Comparison of ENCODE assay signal across 14 cellular contexts in genomic region chr1:155123801-155124200, GRCh38. TPM values are rescaled to one million over a fixed set of nuclear protein-coding genes. Genes with fewer than 3 reads are reported as not detected.
DNase-seq lines count a peak whose midpoint lies in the region; TF ChIP-seq lines count a peak whose summit lies in the region.
"Had no signal": no experiment of that assay in that cellular context is flagged by ENCODE, and none has a peak within 500 bp of the region (broad histone marks: within the 10 kb centered on the region; RNA-seq: fewer than 3 reads in every experiment).

No MANE protein-coding gene starts in this region.

- CTCF ChIA-PET in GM10248 (lab: Yijun Ruan, JAX), result interaction anchor here (0.8 to 1.6 kb wide), 2 partner anchors 11 to 26 kb away, joined by 3 to 4 read pairs; no protein-coding TSS in a partner anchor

- DNase-seq in dermis blood vessel endothelial cell (peak; percentile 81), lung microvascular endothelial cell (ENCODE audit: low read depth in 2 of 2) (peak; percentile 75 to 90), NCI-H1694 (lab: John Stamatoyannopoulos, UW) (no peak), GM10248 (ENCODE audit: extremely low spot score) (no peak), COR-L47 (lab: John Stamatoyannopoulos, UW) (no peak)
- DNase-seq: activated CD4-positive, CD25-positive, alpha-beta regulatory T cell; activated naive CD8-positive, alpha-beta T cell treated with anti-CD3 and anti-CD28 coated beads, Interleukin-2, amount 10 ng/mL, durations not matched to agents 7 days and 5 days; DMS79; effector CD8-positive, alpha-beta T cell; NCI-H446; SHP77; T-helper 17 cell had no signal

- TF ChIP-seq CTCF in C4-2B (conservative IDR thresholded peaks at IDR 0.05) (no peak), GM10248 (IDR thresholded peaks at IDR 0.05; ENCODE audit: control extremely low read depth, extremely low read depth, low read depth, missing control alignments) (no peak)

- POLR2A ChIA-PET in GM10248 (lab: Yijun Ruan, JAX), result no interaction called here

- H3K27ac ChIP-seq in C4-2B, result peak overlapping the region; percentile 95
- H3K27ac ChIP-seq: parathyroid adenoma had no signal

RNA-seq across cellular contexts. Expression of gene EFNA1, which starts 3.9 kb away (rescaled TPM):
- 119 and 138 TPM in 2 replicates for total RNA-seq in dermis blood vessel endothelial cell
- 127 and 129 TPM in 2 replicates for total RNA-seq in lung microvascular endothelial cell

RNA-seq across cellular contexts. Expression of gene SLC50A1, which starts 11.9 kb away (rescaled TPM):
- 26.2 and 27.1 TPM in 2 replicates for total RNA-seq in dermis blood vessel endothelial cell
- total RNA-seq in lung microvascular endothelial cell, result 36.9 and 41.8 TPM in 2 replicates

RNA-seq across cellular contexts. Expression of gene DPM3, which starts 16.5 kb away (rescaled TPM):
- total RNA-seq in dermis blood vessel endothelial cell (16.1 and 41.4 TPM in 2 replicates), lung microvascular endothelial cell (25.5 and 34.9 TPM in 2 replicates)

RNA-seq across cellular contexts. Expression of gene EFNA3, which starts 45.2 kb away (rescaled TPM):
- total RNA-seq in dermis blood vessel endothelial cell (1.9 and 2.2 TPM in 2 replicates), lung microvascular endothelial cell (0.79 and 1.3 TPM in 2 replicates)

RNA-seq across cellular contexts. Expression of gene KRTCAP2, which starts 49.3 kb away (rescaled TPM):
- total RNA-seq in dermis blood vessel endothelial cell, result 64.4 and 128 TPM in 2 replicates
- 169 and 232 TPM in 2 replicates for total RNA-seq in lung microvascular endothelial cell

Comparison
In these comparisons a context has a peak if more than half of its experiments do, and no peak if none do; other contexts are left out.
1. DNase-seq: peak in dermis blood vessel endothelial cell (single experiment) and lung microvascular endothelial cell (2 of 2); none in NCI-H1694 (single experiment), GM10248 (single experiment) and COR-L47 (single experiment).